Comparison of ENCODE assay signal across 21 cellular contexts in genomic region chr4:15714616-15715015, GRCh38. TPM values are rescaled to one million over a fixed set of nuclear protein-coding genes. Genes with fewer than 3 reads are reported as not detected.
DNase-seq lines count a peak whose midpoint lies in the region; TF ChIP-seq lines count a peak whose summit lies in the region.
"Had no signal": no experiment of that assay in that cellular context is flagged by ENCODE, and none has a peak within 500 bp of the region (broad histone marks: within the 10 kb centered on the region; RNA-seq: fewer than 3 reads in every experiment).

No MANE protein-coding gene starts in this region.

- WGBS in adrenal gland, 4 donors = 34 to 46% (median 40%) methylated on average over 5 of the region's 5 CpGs

- TF ChIP-seq CTCF in adrenal gland (IDR thresholded peaks at IDR 0.05) (no peak), fibroblast of villous mesenchyme (IDR thresholded peaks at IDR 0.05; ENCODE audit: insufficient read depth, low read depth, low read length) (no peak), nephron (IDR thresholded peaks at IDR 0.05; ENCODE audit: unreplicated experiment in 3 of 3) (no peak), nephron progenitor cell (IDR thresholded peaks at IDR 0.05) (no peak)

- intact Hi-C loops in adrenal gland (cut with DNase I) (no loop called here), posterior cingulate gyrus (cut with DNase I) (no loop called here)

- H3K4me3 ChIP-seq in adrenal gland (no peak overlapping the region), fibroblast of villous mesenchyme (ENCODE audit: low read depth, low read length) (no peak overlapping the region)
- H3K4me3 ChIP-seq: BLaER1 treated with 17β-estradiol and CSF1 and Interleukin-3, amounts not matched to agents 10 nM and 100 nM; HAP-1; psoas muscle; tibial artery had no signal

- no peaks in the 10 kb centered on the region for H3K9me3 Mint-ChIP-seq in nephron
- no peaks in the 10 kb centered on the region for H3K9me3 Mint-ChIP-seq in nephron progenitor cell
- H3K9me3 Mint-ChIP-seq: activated naive CD8-positive, alpha-beta T cell treated with anti-CD3 and anti-CD28 coated beads for 36 hours; activated T-cell treated with anti-CD3 and anti-CD28 coated beads, Interleukin-2, amount 50 U/mL, for 72 hours; naive thymus-derived CD4-positive, alpha-beta T cell; stimulated activated naive B cell treated with anti-CD40 and anti-IgM and Interleukin-4, amounts not matched to agents 10 μg/mL and 1 μg/mL and 100 μg/mL, for 72 hours had no signal

- no peaks in the 10 kb centered on the region for H3K27me3 Mint-ChIP-seq in nephron (ENCODE audit: low read depth)
- H3K27me3 Mint-ChIP-seq in nephron progenitor cell (ENCODE audit: low read depth, poor library complexity) = peaks cover 4% of the 10 kb centered on the region
- H3K27me3 Mint-ChIP-seq: activated naive CD8-positive, alpha-beta T cell treated with anti-CD3 and anti-CD28 coated beads for 36 hours; stimulated activated naive B cell treated with anti-CD40 and anti-IgM and Interleukin-4, amounts not matched to agents 10 μg/mL and 1 μg/mL and 100 μg/mL, for 72 hours had no signal

- H3K9me3 ChIP-seq in adrenal gland (replicated peaks in 1 of 3) = no peaks in the 10 kb centered on the region
- H3K9me3 ChIP-seq: BLaER1 treated with 17β-estradiol and CSF1 and Interleukin-3, amounts not matched to agents 10 nM and 100 nM; HAP-1; psoas muscle; tibial artery had no signal

- H3K36me3 Mint-ChIP-seq in nephron (ENCODE audit: low read depth) (no peaks in the 10 kb centered on the region), nephron progenitor cell (ENCODE audit: low read depth) (no peaks in the 10 kb centered on the region)
- H3K36me3 Mint-ChIP-seq: activated naive CD8-positive, alpha-beta T cell treated with anti-CD3 and anti-CD28 coated beads for 36 hours; stimulated activated naive B cell treated with anti-CD40 and anti-IgM and Interleukin-4, amounts not matched to agents 10 μg/mL and 1 μg/mL and 100 μg/mL, for 72 hours had no signal

- DNase-seq in HCEC 1CT (peak; percentile 23), adrenal gland (peak in 6 of 7 donors; percentile 36 to 78 (median 62)), fibroblast of villous mesenchyme (ENCODE audit: low read depth) (peak; percentile 68), nephron progenitor cell (no peak), NCI-H526 (lab: John Stamatoyannopoulos, UW) (no peak), posterior cingulate gyrus (no peak), DMS53 (lab: John Stamatoyannopoulos, UW) (no peak)
- DNase-seq: activated naive CD8-positive, alpha-beta T cell treated with anti-CD3 and anti-CD28 coated beads for 36 hours; activated T-cell treated with anti-CD3 and anti-CD28 coated beads, Interleukin-2, amount 50 U/mL, for 72 hours; effector memory CD4-positive, alpha-beta T cell; left colon; naive thymus-derived CD4-positive, alpha-beta T cell; NCI-H146; NCI-H345; psoas muscle; SHP77; stimulated activated naive B cell treated with anti-CD40 and anti-IgM and Interleukin-4, amounts not matched to agents 10 μg/mL and 1 μg/mL and 100 μg/mL, for 72 hours; tibial artery had no signal

- TF ChIP-seq POLR2A in adrenal gland (IDR thresholded peaks at IDR 0.05) = no peak

- peaks cover 0 to 17% of the 10 kb centered on the region in 2 donors for H3K4me1 ChIP-seq in adrenal gland (replicated peaks in 1 of 2)
- H3K4me1 ChIP-seq: HAP-1, psoas muscle had no signal

- H3K36me3 ChIP-seq in adrenal gland (replicated peaks in 1 of 2) = no peaks in the 10 kb centered on the region
- H3K36me3 ChIP-seq: HAP-1, tibial artery had no signal

- peaks cover 15% of the 10 kb centered on the region for H3K4me1 Mint-ChIP-seq in nephron
- peaks cover 17% of the 10 kb centered on the region for H3K4me1 Mint-ChIP-seq in nephron progenitor cell
- H3K4me1 Mint-ChIP-seq: activated naive CD8-positive, alpha-beta T cell treated with anti-CD3 and anti-CD28 coated beads for 36 hours; stimulated activated naive B cell treated with anti-CD40 and anti-IgM and Interleukin-4, amounts not matched to agents 10 μg/mL and 1 μg/mL and 100 μg/mL, for 72 hours had no signal

- no peaks in the 10 kb centered on the region for H3K27me3 ChIP-seq in adrenal gland
- H3K27me3 ChIP-seq: BLaER1 treated with 17β-estradiol and CSF1 and Interleukin-3, amounts not matched to agents 10 nM and 100 nM; tibial artery had no signal

- H3K27ac Mint-ChIP-seq in nephron (peak overlapping the region in 2 of 3 experiments; percentile 1 to 17), nephron progenitor cell (no peak overlapping the region)
- H3K27ac Mint-ChIP-seq: activated naive CD8-positive, alpha-beta T cell treated with anti-CD3 and anti-CD28 coated beads for 36 hours; activated T-cell treated with anti-CD3 and anti-CD28 coated beads, Interleukin-2, amount 50 U/mL, for 72 hours; naive thymus-derived CD4-positive, alpha-beta T cell; stimulated activated naive B cell treated with anti-CD40 and anti-IgM and Interleukin-4, amounts not matched to agents 10 μg/mL and 1 μg/mL and 100 μg/mL, for 72 hours had no signal

- no peak overlapping the region for H3K4me3 Mint-ChIP-seq in nephron
- H3K4me3 Mint-ChIP-seq in nephron progenitor cell = no peak overlapping the region
- H3K4me3 Mint-ChIP-seq: activated naive CD8-positive, alpha-beta T cell treated with anti-CD3 and anti-CD28 coated beads for 36 hours; activated T-cell treated with anti-CD3 and anti-CD28 coated beads, Interleukin-2, amount 50 U/mL, for 72 hours; naive thymus-derived CD4-positive, alpha-beta T cell; stimulated activated naive B cell treated with anti-CD40 and anti-IgM and Interleukin-4, amounts not matched to agents 10 μg/mL and 1 μg/mL and 100 μg/mL, for 72 hours had no signal

- peak overlapping the region in 1 of 5 donors; percentile 4 for H3K27ac ChIP-seq in adrenal gland
- H3K27ac ChIP-seq: BLaER1 treated with 17β-estradiol and CSF1 and Interleukin-3, amounts not matched to agents 10 nM and 100 nM; psoas muscle; tibial artery had no signal

RNA-seq across cellular contexts. Expression of gene BST1, which starts 11.8 kb away (rescaled TPM):
- 10 to 100 TPM in 1 of 8 donors, 1 to 10 TPM in 7; 3.0 to 10.3 (median 5.1) TPM for total RNA-seq in adrenal gland
- 1 to 10 TPM; 2.3 to 3.2 (median 2.7) TPM for polyA plus RNA-seq in adrenal gland
- 19.9 and 37.7 TPM in 2 replicates for total RNA-seq in fibroblast of villous mesenchyme

RNA-seq across cellular contexts. Expression of gene FAM200B, which starts 33.0 kb away (rescaled TPM):
- total RNA-seq in adrenal gland = 10 to 100 TPM; 32.0 to 90.3 (median 61.4) TPM
- 10 to 100 TPM; 52.0 to 68.6 (median 68.6) TPM for polyA plus RNA-seq in adrenal gland
- 28.1 and 29.6 TPM in 2 replicates for total RNA-seq in fibroblast of villous mesenchyme

RNA-seq across cellular contexts. Expression of gene FBXL5, which starts 59.5 kb away (rescaled TPM):
- total RNA-seq in adrenal gland (100 to 1,000 TPM in 5 of 8 donors, 10 to 100 TPM in 3; 73.9 to 141 (median 113) TPM), fibroblast of villous mesenchyme (88.9 and 157 TPM in 2 replicates)
- polyA plus RNA-seq in adrenal gland = 100 to 1,000 TPM in 1 of 3 donors, 10 to 100 TPM in 2; 42.8 to 159 (median 50.9) TPM

Comparison
In these comparisons a context has a peak if more than half of its experiments do, and no peak if none do; other contexts are left out.
1. DNase-seq: peak in HCEC 1CT (single experiment), adrenal gland (6 of 7) and fibroblast of villous mesenchyme (single experiment); none in nephron progenitor cell (single experiment), NCI-H526 (0 of 2), posterior cingulate gyrus (0 of 10) and DMS53 (single experiment).